Comparison of ENCODE assay signal across 1 cellular context in genomic region chr6:149136913-149137286, GRCh38.
TF ChIP-seq lines count a peak whose summit lies in the region.

No MANE protein-coding gene starts in this region.

TF ChIP-seq in HepG2, 621 proteins besides CTCF, POLR2A, EP300 and RAD21 (continued from another document):
- TF ChIP-seq, protein P1, sequence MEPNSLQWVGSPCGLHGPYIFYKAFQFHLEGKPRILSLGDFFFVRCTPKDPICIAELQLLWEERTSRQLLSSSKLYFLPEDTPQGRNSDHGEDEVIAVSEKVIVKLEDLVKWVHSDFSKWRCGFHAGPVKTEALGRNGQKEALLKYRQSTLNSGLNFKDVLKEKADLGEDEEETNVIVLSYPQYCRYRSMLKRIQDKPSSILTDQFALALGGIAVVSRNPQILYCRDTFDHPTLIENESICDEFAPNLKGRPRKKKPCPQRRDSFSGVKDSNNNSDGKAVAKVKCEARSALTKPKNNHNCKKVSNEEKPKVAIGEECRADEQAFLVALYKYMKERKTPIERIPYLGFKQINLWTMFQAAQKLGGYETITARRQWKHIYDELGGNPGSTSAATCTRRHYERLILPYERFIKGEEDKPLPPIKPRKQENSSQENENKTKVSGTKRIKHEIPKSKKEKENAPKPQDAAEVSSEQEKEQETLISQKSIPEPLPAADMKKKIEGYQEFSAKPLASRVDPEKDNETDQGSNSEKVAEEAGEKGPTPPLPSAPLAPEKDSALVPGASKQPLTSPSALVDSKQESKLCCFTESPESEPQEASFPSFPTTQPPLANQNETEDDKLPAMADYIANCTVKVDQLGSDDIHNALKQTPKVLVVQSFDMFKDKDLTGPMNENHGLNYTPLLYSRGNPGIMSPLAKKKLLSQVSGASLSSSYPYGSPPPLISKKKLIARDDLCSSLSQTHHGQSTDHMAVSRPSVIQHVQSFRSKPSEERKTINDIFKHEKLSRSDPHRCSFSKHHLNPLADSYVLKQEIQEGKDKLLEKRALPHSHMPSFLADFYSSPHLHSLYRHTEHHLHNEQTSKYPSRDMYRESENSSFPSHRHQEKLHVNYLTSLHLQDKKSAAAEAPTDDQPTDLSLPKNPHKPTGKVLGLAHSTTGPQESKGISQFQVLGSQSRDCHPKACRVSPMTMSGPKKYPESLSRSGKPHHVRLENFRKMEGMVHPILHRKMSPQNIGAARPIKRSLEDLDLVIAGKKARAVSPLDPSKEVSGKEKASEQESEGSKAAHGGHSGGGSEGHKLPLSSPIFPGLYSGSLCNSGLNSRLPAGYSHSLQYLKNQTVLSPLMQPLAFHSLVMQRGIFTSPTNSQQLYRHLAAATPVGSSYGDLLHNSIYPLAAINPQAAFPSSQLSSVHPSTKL (CRISPR knock-in tag; IDR thresholded peaks at IDR 0.05) = peak; percentile 39; the same call in 1 of the 2 replicates
- TF ChIP-seq HNF4A (CRISPR knock-in tag; IDR thresholded peaks at IDR 0.05) (peak; percentile 66), ONECUT2 (CRISPR knock-in tag; IDR thresholded peaks at IDR 0.05) (peak; percentile 78), ZNF431 (CRISPR knock-in tag; IDR thresholded peaks at IDR 0.05; ENCODE audit: borderline replicate concordance, low read depth) (no peak), NPAS2 (CRISPR knock-in tag; IDR thresholded peaks at IDR 0.05; ENCODE audit: borderline replicate concordance) (no peak), ZNF567 (CRISPR knock-in tag; IDR thresholded peaks at IDR 0.05; ENCODE audit: borderline replicate concordance) (no peak), ZNF746 (CRISPR knock-in tag; IDR thresholded peaks at IDR 0.05) (no peak), GABPB1 (CRISPR knock-in tag; IDR thresholded peaks at IDR 0.05) (no peak), PRMT3 (CRISPR knock-in tag; IDR thresholded peaks at IDR 0.05; ENCODE audit: borderline replicate concordance, low read depth) (no peak), BATF2 (CRISPR knock-in tag; IDR thresholded peaks at IDR 0.05) (no peak), ZNF484 (CRISPR knock-in tag; IDR thresholded peaks at IDR 0.05; ENCODE audit: borderline replicate concordance, low read depth) (no peak), ZNF557 (CRISPR knock-in tag; IDR thresholded peaks at IDR 0.05) (no peak)
- TF ChIP-seq, protein P2, sequence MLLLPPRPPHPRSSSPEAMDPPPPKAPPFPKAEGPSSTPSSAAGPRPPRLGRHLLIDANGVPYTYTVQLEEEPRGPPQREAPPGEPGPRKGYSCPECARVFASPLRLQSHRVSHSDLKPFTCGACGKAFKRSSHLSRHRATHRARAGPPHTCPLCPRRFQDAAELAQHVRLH (CRISPR knock-in tag; IDR thresholded peaks at IDR 0.05; ENCODE audit: borderline replicate concordance, low read depth) = no peak
- TF ChIP-seq, protein P3, sequence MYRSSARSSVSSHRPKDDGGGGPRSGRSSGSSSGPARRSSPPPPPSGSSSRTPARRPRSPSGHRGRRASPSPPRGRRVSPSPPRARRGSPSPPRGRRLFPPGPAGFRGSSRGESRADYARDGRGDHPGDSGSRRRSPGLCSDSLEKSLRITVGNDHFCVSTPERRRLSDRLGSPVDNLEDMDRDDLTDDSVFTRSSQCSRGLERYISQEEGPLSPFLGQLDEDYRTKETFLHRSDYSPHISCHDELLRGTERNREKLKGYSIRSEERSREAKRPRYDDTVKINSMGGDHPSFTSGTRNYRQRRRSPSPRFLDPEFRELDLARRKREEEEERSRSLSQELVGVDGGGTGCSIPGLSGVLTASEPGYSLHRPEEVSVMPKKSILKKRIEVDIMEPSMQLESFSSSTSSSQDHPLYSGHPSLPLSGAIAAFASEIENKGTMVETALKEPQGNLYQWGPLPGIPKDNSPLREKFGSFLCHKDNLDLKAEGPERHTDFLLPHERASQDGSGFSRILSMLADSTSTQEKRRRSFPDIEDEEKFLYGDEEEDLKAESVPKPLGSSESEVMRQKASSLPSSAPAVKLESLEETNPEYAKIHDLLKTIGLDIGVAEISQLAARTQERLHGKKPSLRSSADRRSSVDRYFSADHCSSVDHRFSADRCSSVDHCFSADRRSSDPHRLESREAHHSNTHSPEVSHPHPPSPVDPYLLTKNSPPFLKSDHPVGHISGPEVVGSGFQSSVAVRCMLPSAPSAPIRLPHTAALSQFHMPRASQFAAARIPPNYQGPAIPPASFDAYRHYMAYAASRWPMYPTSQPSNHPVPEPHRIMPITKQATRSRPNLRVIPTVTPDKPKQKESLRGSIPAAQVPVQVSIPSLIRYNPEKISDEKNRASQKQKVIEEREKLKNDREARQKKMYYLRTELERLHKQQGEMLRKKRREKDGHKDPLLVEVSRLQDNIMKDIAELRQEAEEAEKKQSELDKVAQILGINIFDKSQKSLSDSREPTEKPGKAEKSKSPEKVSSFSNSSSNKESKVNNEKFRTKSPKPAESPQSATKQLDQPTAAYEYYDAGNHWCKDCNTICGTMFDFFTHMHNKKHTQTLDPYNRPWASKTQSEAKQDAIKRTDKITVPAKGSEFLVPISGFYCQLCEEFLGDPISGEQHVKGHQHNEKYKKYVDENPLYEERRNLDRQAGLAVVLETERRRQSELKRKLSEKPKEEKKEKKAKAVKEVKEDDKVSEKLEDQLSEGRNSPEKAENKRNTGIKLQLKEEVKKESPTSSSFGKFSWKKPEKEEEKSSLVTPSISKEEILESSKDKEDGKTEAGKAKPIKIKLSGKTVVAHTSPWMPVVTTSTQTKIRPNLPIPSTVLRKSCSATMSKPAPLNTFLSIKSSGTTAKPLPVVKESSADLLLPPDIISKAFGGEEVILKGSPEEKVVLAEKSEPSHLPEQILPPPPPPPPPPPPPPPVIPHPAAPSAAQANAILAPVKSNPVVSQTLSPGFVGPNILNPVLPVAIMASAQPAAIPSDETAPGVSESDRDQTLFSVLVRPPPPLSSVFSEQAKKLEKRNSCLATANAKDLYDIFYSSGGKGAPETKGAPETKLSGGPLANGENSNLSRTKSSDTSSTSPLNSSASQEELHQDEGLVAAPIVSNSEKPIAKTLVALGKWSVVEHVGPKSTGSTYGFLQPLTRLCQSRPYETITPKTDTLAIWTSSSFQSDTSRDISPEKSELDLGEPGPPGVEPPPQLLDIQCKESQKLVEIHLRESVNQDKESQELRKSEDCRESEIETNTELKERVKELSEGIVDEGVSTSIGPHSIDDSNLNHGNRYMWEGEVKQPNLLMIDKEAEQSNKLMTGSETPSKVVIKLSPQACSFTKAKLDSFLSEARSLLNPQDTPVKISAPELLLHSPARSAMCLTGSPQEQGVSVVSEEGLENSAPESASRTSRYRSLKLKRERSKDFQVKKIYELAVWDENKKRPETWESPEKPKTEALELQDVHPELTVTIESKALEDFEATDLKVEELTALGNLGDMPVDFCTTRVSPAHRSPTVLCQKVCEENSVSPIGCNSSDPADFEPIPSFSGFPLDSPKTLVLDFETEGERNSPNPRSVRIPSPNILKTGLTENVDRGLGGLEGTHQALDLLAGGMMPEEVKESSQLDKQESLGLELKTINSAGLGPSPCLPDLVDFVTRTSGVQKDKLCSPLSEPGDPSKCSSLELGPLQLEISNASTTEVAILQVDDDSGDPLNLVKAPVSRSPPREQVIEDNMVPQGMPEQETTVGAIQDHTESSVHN (CRISPR knock-in tag; IDR thresholded peaks at IDR 0.05) = no peak
